ENCODE assay signal across 9 cellular contexts in genomic region chr20:41586784-41587183, GRCh38.
"Had no signal": no experiment of that assay in that cellular context is flagged by ENCODE, and none has a peak within 500 bp of the region (broad histone marks: within the 10 kb centered on the region; RNA-seq: fewer than 3 reads in every experiment).

No MANE protein-coding gene starts in this region.

- H2AFZ ChIP-seq: GM23338 had no signal

- H3K4me3 ChIP-seq: GM23338, HAP-1 had no signal

- H3K4me1 ChIP-seq: HAP-1 had no signal

- H3K4me2 ChIP-seq: GM23338, KMS-11 had no signal

- DNase-seq: H7, IMR-90, Karpas-422, KBM-7 had no signal

- H3K9ac ChIP-seq: KMS-11 had no signal

- H3K27ac ChIP-seq: HL-60, KMS-11 had no signal

- ATAC-seq: GM23338, HCT116 had no signal
